Comparison of ENCODE assay signal across 22 cellular contexts in the genomic region with DNA sequence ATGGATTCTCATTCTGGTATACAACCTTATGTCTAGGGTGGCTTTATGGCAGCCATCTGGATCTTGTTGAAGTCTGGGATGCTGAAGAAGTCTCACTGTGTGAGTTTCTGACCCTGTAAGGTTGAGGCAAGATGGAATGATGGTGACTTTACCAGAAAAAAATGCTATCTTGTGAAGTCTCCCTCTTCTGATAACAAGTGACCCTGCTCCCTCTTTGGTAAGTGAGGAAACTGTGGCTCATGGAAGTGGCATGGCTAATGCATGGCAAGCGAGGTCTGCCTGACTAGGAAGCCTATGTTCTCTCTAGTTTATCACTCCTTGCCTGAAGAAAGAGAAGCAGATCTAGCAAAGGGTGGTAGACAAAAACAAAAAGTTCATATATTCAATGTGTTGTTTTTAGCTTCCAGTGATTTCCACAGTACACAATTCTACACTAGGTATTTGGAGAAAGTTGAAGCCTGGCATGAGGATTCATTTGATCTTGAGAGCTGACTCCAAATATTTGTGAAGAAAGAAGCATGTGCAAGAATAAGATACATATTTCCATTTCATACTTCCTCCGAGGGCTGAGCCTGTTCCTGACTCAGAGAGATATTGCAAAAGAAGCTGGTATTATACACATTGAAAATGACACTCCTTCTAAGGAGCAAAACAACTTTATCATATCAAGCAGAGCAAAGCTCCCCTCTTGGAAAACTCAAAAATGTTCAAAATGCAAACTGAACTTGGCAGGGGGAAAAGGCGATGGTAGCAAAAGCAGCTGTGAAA.
DNase-seq lines count a peak whose midpoint lies in the region; ATAC-seq, FAIRE-seq and TF ChIP-seq lines count a peak whose summit lies in the region.
"Had no signal": no experiment of that assay in that cellular context is flagged by ENCODE, and none has a peak within 500 bp of the region (broad histone marks: within the 10 kb centered on the region; RNA-seq: fewer than 3 reads in every experiment).

No MANE protein-coding gene starts in this region.

- H3K9me3 Mint-ChIP-seq in neural crest cell: no peaks in the 10 kb centered on the region
- H3K9me3 Mint-ChIP-seq: activated T-cell treated with anti-CD3 and anti-CD28 coated beads, Interleukin-2, amount 50 U/mL, for 4 hours; central memory CD8-positive, alpha-beta T cell had no signal

- no peaks in the 10 kb centered on the region for H3K27me3 Mint-ChIP-seq in neural crest cell (ENCODE audit: low read depth)
- H3K27me3 Mint-ChIP-seq: central memory CD8-positive, alpha-beta T cell had no signal

- H3K27me3 ChIP-seq in bronchial epithelial cell (ENCODE audit: control insufficient read depth, insufficient read depth, low read length): no peaks in the 10 kb centered on the region

- H3K36me3 ChIP-seq in bronchial epithelial cell (ENCODE audit: control insufficient read depth, insufficient read depth, low read length): no peaks in the 10 kb centered on the region
- H3K36me3 ChIP-seq: thoracic aorta had no signal

- H3K36me3 Mint-ChIP-seq in neural crest cell (ENCODE audit: low read depth): peaks cover 2% of the 10 kb centered on the region

- peak overlapping the region; percentile 38 for H3K27ac Mint-ChIP-seq in neural crest cell (ENCODE audit: unreplicated experiment)

- H3K4me1 Mint-ChIP-seq in neural crest cell: peaks cover 4% of the 10 kb centered on the region

- TF ChIP-seq CTCF in bronchial epithelial cell (IDR thresholded peaks at IDR 0.05; ENCODE audit: insufficient read depth, low read length, severe bottlenecking) (no peak), neural crest cell (conservative IDR thresholded peaks at IDR 0.05) (no peak)

- no peak for FAIRE-seq in bronchial epithelial cell (lab: Jason Lieb, UNC)

- ATAC-seq in HG02885 (IDR thresholded peaks at IDR 0.05; ENCODE audit: poor library complexity, unreplicated experiment): no peak
- ATAC-seq: activated T-cell treated with anti-CD3 and anti-CD28 coated beads, Interleukin-2, amount 50 U/mL, for 4 hours; HCT116 had no signal

- DNase-seq in GF-D8 (lab: John Stamatoyannopoulos, UW) (peak; percentile 36), NCI-H226 (peak; percentile 33), bronchial epithelial cell (ENCODE audit: low read depth) (peak; percentile 22), neural crest cell (ENCODE audit: low read depth, low spot score) (no peak), NCI-H146 (lab: John Stamatoyannopoulos, UW) (no peak), NCI-H1694 treated with DMSO at 0.1 percent for 48 hours (lab: John Stamatoyannopoulos, UW) (no peak)
- DNase-seq: activated CD4-positive, CD25-positive, alpha-beta regulatory T cell treated with anti-CD3 and anti-CD28 coated beads, Interleukin-2, amount 50 U/mL, for 72 hours; activated CD8-positive, alpha-beta memory T cell treated with anti-CD3 and anti-CD28 coated beads for 24 hours; activated naive CD4-positive, alpha-beta T cell treated with Interleukin-2 at 50 U/mL for 16 hours; activated T-cell treated with anti-CD3 and anti-CD28 coated beads, Interleukin-2, amount 50 U/mL, for 4 hours; anterior cingulate cortex; DMS79 treated with DMSO at 0.1 percent for 48 hours; erythroblast; midbrain; NCI-H1694; NCI-H2227 treated with DMSO at 0.1 percent for 48 hours; SK-N-SH; stimulated activated naive CD4-positive, alpha-beta T cell had no signal

- no peak overlapping the region for H3K4me3 ChIP-seq in bronchial epithelial cell (ENCODE audit: low read depth, low read length)
- H3K4me3 ChIP-seq: thoracic aorta had no signal

- H3K4me3 Mint-ChIP-seq in neural crest cell: no peak overlapping the region
- H3K4me3 Mint-ChIP-seq: activated T-cell treated with anti-CD3 and anti-CD28 coated beads, Interleukin-2, amount 50 U/mL, for 4 hours; central memory CD8-positive, alpha-beta T cell had no signal

Comparison
In these comparisons a context has a peak if more than half of its experiments do, and no peak if none do; other contexts are left out.
1. DNase-seq: peak in GF-D8 (single experiment), NCI-H226 (single experiment) and bronchial epithelial cell (single experiment); none in neural crest cell (single experiment), NCI-H146 (single experiment) and NCI-H1694 treated with DMSO at 0.1 percent for 48 hours (single experiment).